12 cellular contexts compared by ENCODE assay signal in genomic region chr6:103872683-103873082, GRCh38.
"Had no signal": no experiment of that assay in that cellular context is flagged by ENCODE, and none has a peak within 500 bp of the region (broad histone marks: within the 10 kb centered on the region; RNA-seq: fewer than 3 reads in every experiment).

No MANE protein-coding gene starts in this region.

- H3K27me3 Mint-ChIP-seq: stimulated activated naive CD8-positive, alpha-beta T cell treated with anti-CD3 and anti-CD28 coated beads, Interleukin-15, Interleukin-2, amounts not matched to agents 100 ng/mL and 50 ng/mL, for 24 hours had no signal

- H3K27ac ChIP-seq: left ventricle myocardium inferior, pancreas had no signal

- H3K36me3 Mint-ChIP-seq: activated naive CD4-positive, alpha-beta T cell treated with anti-CD3 and anti-CD28 coated beads, Interleukin-2, amount 50 U/mL, for 72 hours had no signal

- H3K4me3 Mint-ChIP-seq: activated T-cell treated with anti-CD3 and anti-CD28 coated beads, Interleukin-2, amount 50 U/mL, for 4 hours; nephron progenitor cell; stimulated activated naive CD8-positive, alpha-beta T cell treated with anti-CD3 and anti-CD28 coated beads, Interleukin-15, Interleukin-2, amounts not matched to agents 100 ng/mL and 50 ng/mL, for 24 hours had no signal

- H3K27ac Mint-ChIP-seq: activated naive CD4-positive, alpha-beta T cell treated with anti-CD3 and anti-CD28 coated beads, Interleukin-2, amount 50 U/mL, for 72 hours; nephron progenitor cell; stimulated activated naive CD8-positive, alpha-beta T cell treated with anti-CD3 and anti-CD28 coated beads, Interleukin-15, Interleukin-2, amounts not matched to agents 100 ng/mL and 50 ng/mL, for 24 hours had no signal

- H3K36me3 ChIP-seq: left ventricle myocardium inferior, pancreas had no signal

- H3K4me1 ChIP-seq: left ventricle myocardium inferior, pancreas had no signal

- H3K9me3 ChIP-seq: pancreas had no signal

- H3K27me3 ChIP-seq: pancreas had no signal

- DNase-seq: activated CD4-positive, alpha-beta T cell treated with anti-CD3 and anti-CD28 coated beads for 1 hour; activated CD4-positive, alpha-beta T cell treated with anti-CD3 and anti-CD28 coated beads, Interleukin-2, amount 50 U/mL, for 48 hours; activated effector memory CD4-positive, alpha-beta T cell treated with anti-CD3 and anti-CD28 coated beads, Interleukin-2, amount 50 U/mL, for 16 hours; activated T-cell treated with anti-CD3 and anti-CD28 coated beads, Interleukin-2, amount 50 U/mL, for 4 hours; amniotic stem cell; left ventricle myocardium inferior; mesenchymal stem cell; nephron progenitor cell; pancreas; stimulated activated CD4-positive, alpha-beta T cell treated with anti-CD3 and anti-CD28 coated beads, Interleukin-4, amount 100 ng/mL, for 1 hour had no signal

- H3K4me3 ChIP-seq: left ventricle myocardium inferior, pancreas had no signal

- H3K9me3 Mint-ChIP-seq: nephron progenitor cell had no signal

- ATAC-seq: activated naive CD4-positive, alpha-beta T cell treated with anti-CD3 and anti-CD28 coated beads, Interleukin-2, amount 50 U/mL, for 72 hours; activated T-cell treated with anti-CD3 and anti-CD28 coated beads, Interleukin-2, amount 50 U/mL, for 4 hours; pancreas had no signal
